1 cellular context compared by ENCODE assay signal in the genomic region with DNA sequence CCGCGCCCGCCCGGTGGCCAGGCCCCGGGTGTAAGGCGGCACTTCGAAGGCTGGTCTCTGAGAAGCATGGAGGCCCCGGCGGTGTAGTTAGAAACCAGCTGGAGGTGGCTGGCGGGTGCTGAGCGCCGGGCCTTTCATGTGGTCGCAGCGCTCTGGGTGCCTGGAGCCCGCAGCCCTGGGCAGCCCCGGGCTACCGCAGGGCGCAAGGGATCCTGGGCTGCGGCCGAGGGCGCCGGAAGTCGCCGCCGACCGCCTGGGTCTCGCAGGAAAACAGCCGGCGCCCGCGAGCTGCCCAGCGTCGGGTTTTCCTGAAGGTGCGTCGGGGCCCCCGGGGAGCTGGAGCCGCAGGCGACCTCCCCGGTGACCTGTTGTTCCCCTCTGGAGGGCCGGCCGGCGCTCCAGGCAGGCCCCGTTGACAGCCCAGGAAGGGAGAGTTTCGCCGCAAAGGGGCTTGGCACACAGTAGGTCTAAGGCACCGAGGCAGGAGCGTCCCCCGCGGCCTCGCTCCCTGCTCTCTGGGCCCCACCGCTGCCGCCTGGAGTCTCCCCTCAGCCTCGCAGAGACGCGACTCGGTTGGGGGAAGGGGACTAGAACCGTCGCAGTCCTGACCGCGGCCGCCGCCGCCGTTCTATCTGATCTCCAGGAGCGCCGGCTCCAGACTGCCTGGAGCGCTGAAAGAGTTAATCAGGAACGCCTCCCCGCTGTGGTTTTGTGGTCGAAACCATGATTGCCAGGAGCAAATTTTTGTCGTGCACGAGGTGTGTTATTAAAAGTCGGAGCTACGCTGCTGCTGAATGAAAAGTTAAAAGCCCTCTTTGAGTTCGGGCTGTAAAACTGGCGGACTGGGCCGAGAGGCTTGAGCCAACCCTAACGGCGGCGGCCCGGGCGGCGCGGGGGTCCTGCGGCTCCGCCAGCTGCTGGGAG.
A peak's percentile ranks its signal among the peaks of the same experiment; 100 is the strongest.
TF ChIP-seq lines count a peak whose summit lies in the region.

No MANE protein-coding gene starts in this region.

TF ChIP-seq in HEK293, 187 proteins besides CTCF, POLR2A, EP300 and RAD21 (continued from another document and continues in another):
- TF ChIP-seq, protein P1, sequence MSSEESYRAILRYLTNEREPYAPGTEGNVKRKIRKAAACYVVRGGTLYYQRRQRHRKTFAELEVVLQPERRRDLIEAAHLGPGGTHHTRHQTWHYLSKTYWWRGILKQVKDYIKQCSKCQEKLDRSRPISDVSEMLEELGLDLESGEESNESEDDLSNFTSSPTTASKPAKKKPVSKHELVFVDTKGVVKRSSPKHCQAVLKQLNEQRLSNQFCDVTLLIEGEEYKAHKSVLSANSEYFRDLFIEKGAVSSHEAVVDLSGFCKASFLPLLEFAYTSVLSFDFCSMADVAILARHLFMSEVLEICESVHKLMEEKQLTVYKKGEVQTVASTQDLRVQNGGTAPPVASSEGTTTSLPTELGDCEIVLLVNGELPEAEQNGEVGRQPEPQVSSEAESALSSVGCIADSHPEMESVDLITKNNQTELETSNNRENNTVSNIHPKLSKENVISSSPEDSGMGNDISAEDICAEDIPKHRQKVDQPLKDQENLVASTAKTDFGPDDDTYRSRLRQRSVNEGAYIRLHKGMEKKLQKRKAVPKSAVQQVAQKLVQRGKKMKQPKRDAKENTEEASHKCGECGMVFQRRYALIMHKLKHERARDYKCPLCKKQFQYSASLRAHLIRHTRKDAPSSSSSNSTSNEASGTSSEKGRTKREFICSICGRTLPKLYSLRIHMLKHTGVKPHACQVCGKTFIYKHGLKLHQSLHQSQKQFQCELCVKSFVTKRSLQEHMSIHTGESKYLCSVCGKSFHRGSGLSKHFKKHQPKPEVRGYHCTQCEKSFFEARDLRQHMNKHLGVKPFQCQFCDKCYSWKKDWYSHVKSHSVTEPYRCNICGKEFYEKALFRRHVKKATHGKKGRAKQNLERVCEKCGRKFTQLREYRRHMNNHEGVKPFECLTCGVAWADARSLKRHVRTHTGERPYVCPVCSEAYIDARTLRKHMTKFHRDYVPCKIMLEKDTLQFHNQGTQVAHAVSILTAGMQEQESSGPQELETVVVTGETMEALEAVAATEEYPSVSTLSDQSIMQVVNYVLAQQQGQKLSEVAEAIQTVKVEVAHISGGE (tag by site-specific recombination; conservative IDR thresholded peaks at IDR 0.05; ENCODE audit: low read depth), result peak; percentile 34; the same call in 1 of the 2 replicates
- TF ChIP-seq KLF8 (tag by site-specific recombination; IDR thresholded peaks at IDR 0.05) (0 out of 2 replicates have a peak, but pooled peaks have one; percentile 16), ZNF302 (tag by site-specific recombination; IDR thresholded peaks at IDR 0.05; ENCODE audit: low read depth) (no peak), ZNF140 (tag by site-specific recombination; IDR thresholded peaks at IDR 0.05) (no peak), ZNF138 (tag by site-specific recombination; IDR thresholded peaks at IDR 0.05; ENCODE audit: borderline replicate concordance) (no peak), ZNF311 (tag by site-specific recombination; IDR thresholded peaks at IDR 0.05; ENCODE audit: borderline replicate concordance) (no peak), ZNF768 (tag by site-specific recombination; IDR thresholded peaks at IDR 0.05) (no peak), ZNF324 (tag by site-specific recombination; IDR thresholded peaks at IDR 0.05) (peak; percentile 65), ZNF146 (tag by site-specific recombination; IDR thresholded peaks at IDR 0.05) (no peak), PRDM1 (tag by site-specific recombination; IDR thresholded peaks at IDR 0.05) (no peak), ZNF776 (tag by site-specific recombination; IDR thresholded peaks at IDR 0.05; ENCODE audit: borderline replicate concordance) (no peak), ZNF658 (tag by site-specific recombination; IDR thresholded peaks at IDR 0.05) (no peak), ZNF560 (tag by site-specific recombination; IDR thresholded peaks at IDR 0.05; ENCODE audit: borderline replicate concordance) (no peak; the same call in none of the 2 replicates), ZIC2 (tag by site-specific recombination; IDR thresholded peaks at IDR 0.05) (peak; percentile 98), ZNF670 (tag by site-specific recombination; IDR thresholded peaks at IDR 0.05; ENCODE audit: low read depth) (no peak), MYNN (tag by site-specific recombination; IDR thresholded peaks at IDR 0.05; ENCODE audit: borderline replicate concordance) (peak; percentile 99), TCF7L2 (IDR thresholded peaks at IDR 0.05; ENCODE audit: borderline replicate concordance, low read depth, low read length) (peak; percentile 97), ZNF521 (tag by site-specific recombination; IDR thresholded peaks at IDR 0.05) (no peak), ZNF202 (tag by site-specific recombination; IDR thresholded peaks at IDR 0.05; ENCODE audit: borderline replicate concordance) (no peak), ZNF792 (tag by site-specific recombination; IDR thresholded peaks at IDR 0.05) (peak; percentile 88), ZNF830 (tag by site-specific recombination; IDR thresholded peaks at IDR 0.05; ENCODE audit: low read depth) (no peak), ZNF184 (tag by site-specific recombination; IDR thresholded peaks at IDR 0.05) (no peak), IKZF3 (tag by site-specific recombination; IDR thresholded peaks at IDR 0.05) (peak; percentile 76), ZNF777 (tag by site-specific recombination; IDR thresholded peaks at IDR 0.05; ENCODE audit: borderline replicate concordance) (no peak; the same call in 1 of the 2 replicates), ZNF155 (tag by site-specific recombination; IDR thresholded peaks at IDR 0.05) (no peak), SCRT2 (tag by site-specific recombination; IDR thresholded peaks at IDR 0.05) (peak; percentile 88), ZNF624 (tag by site-specific recombination; IDR thresholded peaks at IDR 0.05) (no peak), ZNF843 (tag by site-specific recombination; IDR thresholded peaks at IDR 0.05) (peak; percentile 76), ZNF221 (tag by site-specific recombination; IDR thresholded peaks at IDR 0.05; ENCODE audit: borderline replicate concordance) (no peak)
- TF ChIP-seq, protein P2, sequence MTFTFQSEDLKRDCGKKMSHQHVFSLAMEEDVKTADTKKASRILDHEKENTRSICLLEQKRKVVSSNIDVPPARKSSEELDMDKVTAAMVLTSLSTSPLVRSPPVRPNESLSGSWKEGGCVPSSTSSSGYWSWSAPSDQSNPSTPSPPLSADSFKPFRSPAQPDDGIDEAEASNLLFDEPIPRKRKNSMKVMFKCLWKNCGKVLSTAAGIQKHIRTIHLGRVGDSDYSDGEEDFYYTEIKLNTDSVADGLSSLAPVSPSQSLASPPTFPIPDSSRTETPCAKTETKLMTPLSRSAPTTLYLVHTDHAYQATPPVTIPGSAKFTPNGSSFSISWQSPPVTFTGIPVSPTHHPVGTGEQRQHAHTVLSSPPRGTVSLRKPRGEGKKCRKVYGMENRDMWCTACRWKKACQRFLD (tag by site-specific recombination; IDR thresholded peaks at IDR 0.05), result no peak
- TF ChIP-seq, protein P3, sequence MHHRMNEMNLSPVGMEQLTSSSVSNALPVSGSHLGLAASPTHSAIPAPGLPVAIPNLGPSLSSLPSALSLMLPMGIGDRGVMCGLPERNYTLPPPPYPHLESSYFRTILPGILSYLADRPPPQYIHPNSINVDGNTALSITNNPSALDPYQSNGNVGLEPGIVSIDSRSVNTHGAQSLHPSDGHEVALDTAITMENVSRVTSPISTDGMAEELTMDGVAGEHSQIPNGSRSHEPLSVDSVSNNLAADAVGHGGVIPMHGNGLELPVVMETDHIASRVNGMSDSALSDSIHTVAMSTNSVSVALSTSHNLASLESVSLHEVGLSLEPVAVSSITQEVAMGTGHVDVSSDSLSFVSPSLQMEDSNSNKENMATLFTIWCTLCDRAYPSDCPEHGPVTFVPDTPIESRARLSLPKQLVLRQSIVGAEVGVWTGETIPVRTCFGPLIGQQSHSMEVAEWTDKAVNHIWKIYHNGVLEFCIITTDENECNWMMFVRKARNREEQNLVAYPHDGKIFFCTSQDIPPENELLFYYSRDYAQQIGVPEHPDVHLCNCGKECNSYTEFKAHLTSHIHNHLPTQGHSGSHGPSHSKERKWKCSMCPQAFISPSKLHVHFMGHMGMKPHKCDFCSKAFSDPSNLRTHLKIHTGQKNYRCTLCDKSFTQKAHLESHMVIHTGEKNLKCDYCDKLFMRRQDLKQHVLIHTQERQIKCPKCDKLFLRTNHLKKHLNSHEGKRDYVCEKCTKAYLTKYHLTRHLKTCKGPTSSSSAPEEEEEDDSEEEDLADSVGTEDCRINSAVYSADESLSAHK (tag by site-specific recombination; IDR thresholded peaks at IDR 0.05), result peak; percentile 50; the same call in 1 of the 2 replicates
- TF ChIP-seq, protein P4, sequence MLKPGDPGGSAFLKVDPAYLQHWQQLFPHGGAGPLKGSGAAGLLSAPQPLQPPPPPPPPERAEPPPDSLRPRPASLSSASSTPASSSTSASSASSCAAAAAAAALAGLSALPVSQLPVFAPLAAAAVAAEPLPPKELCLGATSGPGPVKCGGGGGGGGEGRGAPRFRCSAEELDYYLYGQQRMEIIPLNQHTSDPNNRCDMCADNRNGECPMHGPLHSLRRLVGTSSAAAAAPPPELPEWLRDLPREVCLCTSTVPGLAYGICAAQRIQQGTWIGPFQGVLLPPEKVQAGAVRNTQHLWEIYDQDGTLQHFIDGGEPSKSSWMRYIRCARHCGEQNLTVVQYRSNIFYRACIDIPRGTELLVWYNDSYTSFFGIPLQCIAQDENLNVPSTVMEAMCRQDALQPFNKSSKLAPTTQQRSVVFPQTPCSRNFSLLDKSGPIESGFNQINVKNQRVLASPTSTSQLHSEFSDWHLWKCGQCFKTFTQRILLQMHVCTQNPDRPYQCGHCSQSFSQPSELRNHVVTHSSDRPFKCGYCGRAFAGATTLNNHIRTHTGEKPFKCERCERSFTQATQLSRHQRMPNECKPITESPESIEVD (tag by site-specific recombination; IDR thresholded peaks at IDR 0.05), result peak; percentile 70
- TF ChIP-seq, protein P5, sequence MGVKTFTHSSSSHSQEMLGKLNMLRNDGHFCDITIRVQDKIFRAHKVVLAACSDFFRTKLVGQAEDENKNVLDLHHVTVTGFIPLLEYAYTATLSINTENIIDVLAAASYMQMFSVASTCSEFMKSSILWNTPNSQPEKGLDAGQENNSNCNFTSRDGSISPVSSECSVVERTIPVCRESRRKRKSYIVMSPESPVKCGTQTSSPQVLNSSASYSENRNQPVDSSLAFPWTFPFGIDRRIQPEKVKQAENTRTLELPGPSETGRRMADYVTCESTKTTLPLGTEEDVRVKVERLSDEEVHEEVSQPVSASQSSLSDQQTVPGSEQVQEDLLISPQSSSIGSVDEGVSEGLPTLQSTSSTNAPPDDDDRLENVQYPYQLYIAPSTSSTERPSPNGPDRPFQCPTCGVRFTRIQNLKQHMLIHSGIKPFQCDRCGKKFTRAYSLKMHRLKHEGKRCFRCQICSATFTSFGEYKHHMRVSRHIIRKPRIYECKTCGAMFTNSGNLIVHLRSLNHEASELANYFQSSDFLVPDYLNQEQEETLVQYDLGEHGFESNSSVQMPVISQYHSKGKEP (tag by site-specific recombination; IDR thresholded peaks at IDR 0.05), result 0 out of 2 replicates have a peak, but pooled peaks have one; percentile 19
- TF ChIP-seq, protein P6, sequence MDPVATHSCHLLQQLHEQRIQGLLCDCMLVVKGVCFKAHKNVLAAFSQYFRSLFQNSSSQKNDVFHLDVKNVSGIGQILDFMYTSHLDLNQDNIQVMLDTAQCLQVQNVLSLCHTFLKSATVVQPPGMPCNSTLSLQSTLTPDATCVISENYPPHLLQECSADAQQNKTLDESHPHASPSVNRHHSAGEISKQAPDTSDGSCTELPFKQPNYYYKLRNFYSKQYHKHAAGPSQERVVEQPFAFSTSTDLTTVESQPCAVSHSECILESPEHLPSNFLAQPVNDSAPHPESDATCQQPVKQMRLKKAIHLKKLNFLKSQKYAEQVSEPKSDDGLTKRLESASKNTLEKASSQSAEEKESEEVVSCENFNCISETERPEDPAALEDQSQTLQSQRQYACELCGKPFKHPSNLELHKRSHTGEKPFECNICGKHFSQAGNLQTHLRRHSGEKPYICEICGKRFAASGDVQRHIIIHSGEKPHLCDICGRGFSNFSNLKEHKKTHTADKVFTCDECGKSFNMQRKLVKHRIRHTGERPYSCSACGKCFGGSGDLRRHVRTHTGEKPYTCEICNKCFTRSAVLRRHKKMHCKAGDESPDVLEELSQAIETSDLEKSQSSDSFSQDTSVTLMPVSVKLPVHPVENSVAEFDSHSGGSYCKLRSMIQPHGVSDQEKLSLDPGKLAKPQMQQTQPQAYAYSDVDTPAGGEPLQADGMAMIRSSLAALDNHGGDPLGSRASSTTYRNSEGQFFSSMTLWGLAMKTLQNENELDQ (tag by site-specific recombination; IDR thresholded peaks at IDR 0.05; ENCODE audit: low read depth), result no peak
- TF ChIP-seq, protein P7, sequence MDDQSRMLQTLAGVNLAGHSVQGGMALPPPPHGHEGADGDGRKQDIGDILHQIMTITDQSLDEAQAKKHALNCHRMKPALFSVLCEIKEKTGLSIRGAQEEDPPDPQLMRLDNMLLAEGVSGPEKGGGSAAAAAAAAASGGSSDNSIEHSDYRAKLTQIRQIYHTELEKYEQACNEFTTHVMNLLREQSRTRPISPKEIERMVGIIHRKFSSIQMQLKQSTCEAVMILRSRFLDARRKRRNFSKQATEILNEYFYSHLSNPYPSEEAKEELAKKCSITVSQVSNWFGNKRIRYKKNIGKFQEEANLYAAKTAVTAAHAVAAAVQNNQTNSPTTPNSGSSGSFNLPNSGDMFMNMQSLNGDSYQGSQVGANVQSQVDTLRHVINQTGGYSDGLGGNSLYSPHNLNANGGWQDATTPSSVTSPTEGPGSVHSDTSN (CRISPR knock-in tag; IDR thresholded peaks at IDR 0.05), result peak; percentile 19; the same call in 1 of the 2 replicates
- TF ChIP-seq, protein P8, sequence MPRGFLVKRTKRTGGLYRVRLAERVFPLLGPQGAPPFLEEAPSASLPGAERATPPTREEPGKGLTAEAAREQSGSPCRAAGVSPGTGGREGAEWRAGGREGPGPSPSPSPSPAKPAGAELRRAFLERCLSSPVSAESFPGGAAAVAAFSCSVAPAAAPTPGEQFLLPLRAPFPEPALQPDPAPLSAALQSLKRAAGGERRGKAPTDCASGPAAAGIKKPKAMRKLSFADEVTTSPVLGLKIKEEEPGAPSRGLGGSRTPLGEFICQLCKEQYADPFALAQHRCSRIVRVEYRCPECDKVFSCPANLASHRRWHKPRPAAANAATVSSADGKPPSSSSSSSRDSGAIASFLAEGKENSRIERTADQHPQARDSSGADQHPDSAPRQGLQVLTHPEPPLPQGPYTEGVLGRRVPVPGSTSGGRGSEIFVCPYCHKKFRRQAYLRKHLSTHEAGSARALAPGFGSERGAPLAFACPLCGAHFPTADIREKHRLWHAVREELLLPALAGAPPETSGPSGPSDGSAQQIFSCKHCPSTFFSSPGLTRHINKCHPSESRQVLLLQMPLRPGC (tag by site-specific recombination; IDR thresholded peaks at IDR 0.05), result 0 out of 2 replicates have a peak, but pooled peaks have one; percentile 48
- TF ChIP-seq, protein P9, sequence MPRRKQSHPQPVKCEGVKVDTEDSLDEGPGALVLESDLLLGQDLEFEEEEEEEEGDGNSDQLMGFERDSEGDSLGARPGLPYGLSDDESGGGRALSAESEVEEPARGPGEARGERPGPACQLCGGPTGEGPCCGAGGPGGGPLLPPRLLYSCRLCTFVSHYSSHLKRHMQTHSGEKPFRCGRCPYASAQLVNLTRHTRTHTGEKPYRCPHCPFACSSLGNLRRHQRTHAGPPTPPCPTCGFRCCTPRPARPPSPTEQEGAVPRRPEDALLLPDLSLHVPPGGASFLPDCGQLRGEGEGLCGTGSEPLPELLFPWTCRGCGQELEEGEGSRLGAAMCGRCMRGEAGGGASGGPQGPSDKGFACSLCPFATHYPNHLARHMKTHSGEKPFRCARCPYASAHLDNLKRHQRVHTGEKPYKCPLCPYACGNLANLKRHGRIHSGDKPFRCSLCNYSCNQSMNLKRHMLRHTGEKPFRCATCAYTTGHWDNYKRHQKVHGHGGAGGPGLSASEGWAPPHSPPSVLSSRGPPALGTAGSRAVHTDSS (tag by site-specific recombination; IDR thresholded peaks at IDR 0.05), result no peak
